In genomic region chr11:66051371-66051765, GRCh38 we compare ENCODE assay signal across 8 cellular contexts. TPM values are rescaled to one million over a fixed set of nuclear protein-coding genes. Genes with fewer than 3 reads are reported as not detected.
DNase-seq lines count a peak whose midpoint lies in the region; ATAC-seq, FAIRE-seq and TF ChIP-seq lines count a peak whose summit lies in the region.

No MANE protein-coding gene starts in this region.

- intact Hi-C loops in Caco-2 (cut with micrococcal nuclease; ENCODE audit: unreplicated experiment) (loop anchor here (5.0 kb wide), 1 partner anchor 301 kb away; no protein-coding TSS in a partner anchor), endothelial cell of umbilical vein (cut with micrococcal nuclease) (loop anchor here (5.0 kb wide), 1 partner anchor 134 kb away; the partner anchor contains the start of genes C11orf68 and DRAP1), pancreas (cut with DNase I) (no loop called here)

- H3K9me1 ChIP-seq in endothelial cell of umbilical vein (replicated peaks; ENCODE audit: control insufficient read depth, extremely low read depth, insufficient read depth, low read length): no peaks in the 10 kb centered on the region

- TF ChIP-seq POLR2A in endothelial cell of umbilical vein (IDR thresholded peaks at IDR 0.05; ENCODE audit: low read depth, low read length): no peak

- H3K4me2 ChIP-seq in OCI-LY3 (ENCODE audit: low read length): peak overlapping the region; percentile 96
- peak overlapping the region; percentile 50 for H3K4me2 ChIP-seq in endothelial cell of umbilical vein (ENCODE audit: insufficient read depth, low read length)

- H3K4me3 Mint-ChIP-seq in Caco-2 (ENCODE audit: unreplicated experiment): peak overlapping the region; percentile 91

- H4K20me1 ChIP-seq in OCI-LY3 (ENCODE audit: insufficient read depth, low read length) (no peaks in the 10 kb centered on the region), endothelial cell of umbilical vein (replicated peaks; ENCODE audit: control insufficient read depth, extremely low read depth, insufficient read depth, low read length) (no peaks in the 10 kb centered on the region)

- H3K4me1 Mint-ChIP-seq in Caco-2 (ENCODE audit: low read depth, unreplicated experiment): peaks cover 14% of the 10 kb centered on the region

- H2AFZ ChIP-seq in OCI-LY3 (ENCODE audit: low read depth, low read length) (peak overlapping the region; percentile 19; the same call in 1 of the 2 replicates), endothelial cell of umbilical vein (ENCODE audit: low read depth, low read length) (peak overlapping the region; percentile 39)

- CTCF ChIA-PET in Caco-2 (lab: Charles Lee): interaction anchor here (0.6 to 2.0 kb wide), 8 partner anchors 10 to 171 kb away, joined by 3 to 7 read pairs (median 4); partner anchors contain the start of genes CCDC85B and FIBP
- CTCF ChIA-PET in endothelial cell of umbilical vein (lab: Charles Lee): interaction anchor here (0.9 to 4.0 kb wide), 2 partner anchors 17 to 191 kb away, joined by 4 to 16 read pairs; partner anchors contain the start of gene MUS81

- H3K79me2 ChIP-seq in OCI-LY3 (ENCODE audit: low read length): peaks cover 30% of the 10 kb centered on the region
- H3K79me2 ChIP-seq in endothelial cell of umbilical vein (ENCODE audit: control insufficient read depth, insufficient read depth, low read length): peaks cover 28% of the 10 kb centered on the region

- FAIRE-seq in endothelial cell of umbilical vein (lab: Jason Lieb, UNC) (peak; percentile 26), pancreas (lab: Jason Lieb, UNC) (no peak)

- DNase-seq in Caco-2 (no peak), endothelial cell of umbilical vein (ENCODE audit: low read depth, low spot score) (no peak), pancreas (no peak), COLO829 (ENCODE audit: low spot score) (no peak), NCI-H2029 (lab: John Stamatoyannopoulos, UW) (no peak)
- DNase-seq in stimulated activated CD4-positive, alpha-beta T cell treated with anti-CD3 and anti-CD28 coated beads, Interleukin-2, amount 100 ng/mL, for 48 hours: no peak

- 28 to 32% methylated on average over 12 of the region's 12 CpGs for WGBS in pancreas, 2 donors

- peaks cover 38% of the 10 kb centered on the region for H3K36me3 Mint-ChIP-seq in Caco-2 (ENCODE audit: insufficient read depth, unreplicated experiment)

- H3K27ac Mint-ChIP-seq in Caco-2 (ENCODE audit: unreplicated experiment): peak overlapping the region; percentile 96

- H3K9me3 Mint-ChIP-seq in Caco-2 (ENCODE audit: unreplicated experiment): no peaks in the 10 kb centered on the region

- dilution Hi-C loops in endothelial cell of umbilical vein (cut with MboI; ENCODE audit: extremely low pct_ligation_motif_present, low sequenced_read_pairs): no loop called here

- H3K4me3 ChIP-seq in Caco-2 (ENCODE audit: low read depth, low read length): peak overlapping the region; percentile 49
- H3K4me3 ChIP-seq in OCI-LY3 (ENCODE audit: low read length): peak overlapping the region; percentile 82
- peak overlapping the region; percentile 41 to 67 (median 53) for H3K4me3 ChIP-seq in endothelial cell of umbilical vein (replicated peaks in 1 of 3; ENCODE audit: insufficient read depth in 1 of 3, low read depth in 1 of 3, low read length in 3 of 3)
- H3K4me3 ChIP-seq in pancreas: peak overlapping the region; percentile 20 to 95 (median 60)

- ATAC-seq in pancreas: no peak
- ATAC-seq in HG03196 (IDR thresholded peaks at IDR 0.05; ENCODE audit: unreplicated experiment): no peak

- peaks cover 9% of the 10 kb centered on the region for H3K4me1 ChIP-seq in Caco-2
- peaks cover 17% of the 10 kb centered on the region for H3K4me1 ChIP-seq in OCI-LY3 (ENCODE audit: low read length)
- peaks cover 14% of the 10 kb centered on the region for H3K4me1 ChIP-seq in endothelial cell of umbilical vein (ENCODE audit: control insufficient read depth, extremely low read depth, insufficient read depth, low read length)
- H3K4me1 ChIP-seq in pancreas: peaks cover 5 to 16% (median 5%) of the 10 kb centered on the region in 3 donors

- H3K9ac ChIP-seq in OCI-LY3 (ENCODE audit: low read length) (peak overlapping the region; percentile 83), endothelial cell of umbilical vein (replicated peaks; ENCODE audit: extremely low read depth, insufficient read depth, low read length) (peak overlapping the region; percentile 88)

- H3K27ac ChIP-seq in OCI-LY3 (ENCODE audit: low read length): peak overlapping the region; percentile 63
- peak overlapping the region; percentile 58 for H3K27ac ChIP-seq in endothelial cell of umbilical vein (ENCODE audit: insufficient read depth, low read depth, low read length)
- H3K27ac ChIP-seq in pancreas: peak overlapping the region; percentile 72 to 93 (median 90)

- peaks cover 7% of the 10 kb centered on the region for H3K36me3 ChIP-seq in Caco-2 (ENCODE audit: control insufficient read depth, insufficient read depth, low read length)
- peaks cover 23% of the 10 kb centered on the region for H3K36me3 ChIP-seq in OCI-LY3 (replicated peaks; ENCODE audit: low read depth, low read length)
- H3K36me3 ChIP-seq in endothelial cell of umbilical vein (ENCODE audit: control insufficient read depth in 2 of 2, extremely low read depth in 1 of 2, insufficient read depth in 2 of 2, low read length in 2 of 2): peaks cover 7 to 12% of the 10 kb centered on the region in 2 experiments
- H3K36me3 ChIP-seq in pancreas: peaks cover 0 to 11% (median 11%) of the 10 kb centered on the region in 3 donors

- H3K9me3 ChIP-seq in Caco-2: no peaks in the 10 kb centered on the region
- H3K9me3 ChIP-seq in OCI-LY3 (ENCODE audit: insufficient read depth, low read length): no peaks in the 10 kb centered on the region
- H3K9me3 ChIP-seq in endothelial cell of umbilical vein (replicated peaks; ENCODE audit: control insufficient read depth, insufficient read depth, low read length): no peaks in the 10 kb centered on the region
- no peaks in the 10 kb centered on the region for H3K9me3 ChIP-seq in pancreas

- POLR2A ChIA-PET in Caco-2 (lab: Charles Lee) (interaction anchor here (0.6 to 2.3 kb wide), 6 partner anchors 29 to 1067 kb away, joined by 3 to 14 read pairs (median 4); partner anchors contain the start of gene BANF1), endothelial cell of umbilical vein (lab: Charles Lee) (interaction anchor here (0.7 to 1.1 kb wide), 2 partner anchors 49 to 67 kb away, joined by 3 to 4 read pairs; partner anchors contain the start of gene BANF1)

- TF ChIP-seq CTCF in Caco-2 (IDR thresholded peaks at IDR 0.05; ENCODE audit: insufficient read depth in 1 of 2, low read depth in 1 of 2, low read length in 1 of 2, severe bottlenecking in 1 of 2, unreplicated experiment in 1 of 2): no peak
- TF ChIP-seq CTCF in OCI-LY3 (IDR thresholded peaks at IDR 0.05; ENCODE audit: low read depth, low read length): no peak
- no peak for TF ChIP-seq CTCF in endothelial cell of umbilical vein (IDR thresholded peaks at IDR 0.05; ENCODE audit: extremely low read depth in 1 of 2, insufficient read depth in 1 of 2, low read depth in 1 of 2, low read length in 2 of 2)
- TF ChIP-seq CTCF in pancreas (IDR thresholded peaks at IDR 0.05): no peak

- BruUV-seq in Caco-2 (replicated peaks; lab: Mats Ljungman, UMichigan): TSS peak; percentile 95
- no TSS peak for BruUV-seq in endothelial cell of umbilical vein (replicated peaks; lab: Mats Ljungman, UMichigan)

- H3K27me3 ChIP-seq in Caco-2 (replicated peaks; ENCODE audit: control insufficient read depth, insufficient read depth, low read length) (no peaks in the 10 kb centered on the region), OCI-LY3 (ENCODE audit: low read depth, low read length) (no peaks in the 10 kb centered on the region), endothelial cell of umbilical vein (ENCODE audit: control insufficient read depth in 2 of 2, insufficient read depth in 2 of 2, low read length in 2 of 2) (peaks cover 2 to 3% of the 10 kb centered on the region in 2 experiments), pancreas (no peaks in the 10 kb centered on the region)

- H3K27me3 Mint-ChIP-seq in Caco-2 (ENCODE audit: insufficient read depth, unreplicated experiment): no peaks in the 10 kb centered on the region

RNA-seq across cellular contexts. Expression of gene SF3B2, which starts 0.8 kb away (rescaled TPM):
- total RNA-seq in Caco-2 (2022): 224 and 225 TPM in 2 replicates
- 179 and 196 TPM in 2 replicates for total RNA-seq in endothelial cell of umbilical vein
- polyA plus RNA-seq in endothelial cell of umbilical vein: 99.4 and 132 TPM in 2 replicates
- polyA plus RNA-seq in endothelial cell of umbilical vein (2011; cell fraction: cytosol; rRNA removed): 127 and 139 TPM in 2 replicates
- polyA plus RNA-seq in endothelial cell of umbilical vein (2011; cell fraction: nucleus; rRNA removed): 131 and 143 TPM in 2 replicates
- polyA plus RNA-seq in endothelial cell of umbilical vein (2012): 160 and 170 TPM in 2 replicates
- 37.8 and 42.4 TPM in 2 replicates for polyA minus RNA-seq in endothelial cell of umbilical vein
- 65.5 TPM for polyA minus RNA-seq in endothelial cell of umbilical vein (2011; cell fraction: cytosol; rRNA and poly(A)+ RNA removed)
- 32.6 and 36.4 TPM in 2 replicates for polyA minus RNA-seq in endothelial cell of umbilical vein (2011; cell fraction: nucleus; rRNA and poly(A)+ RNA removed)
- total RNA-seq in pancreas: 100 to 1,000 TPM in 1 of 6 donors, 10 to 100 TPM in 5; 64.4 to 118 (median 83.3) TPM
- polyA plus RNA-seq in pancreas: 10 to 100 TPM; 75.8 to 99.0 TPM

RNA-seq across cellular contexts. Expression of gene GAL3ST3, which starts 2.4 kb away (rescaled TPM):
- total RNA-seq in Caco-2 (2022) (not detected in 2 replicates), endothelial cell of umbilical vein (not detected in 2 replicates), pancreas (under 1 TPM in 5 of 6 donors, not detected in 1; 0.20 to 0.83 (median 0.43) TPM)
- polyA plus RNA-seq in endothelial cell of umbilical vein (0.15 and 0.24 TPM in 2 replicates), pancreas (1 to 10 TPM in 1 of 2 donors, under 1 TPM in 1; 0.27 to 1.8 TPM)
- 0.04 and 0.06 TPM in 2 replicates for polyA plus RNA-seq in endothelial cell of umbilical vein (2011; cell fraction: cytosol; rRNA removed)
- polyA plus RNA-seq in endothelial cell of umbilical vein (2011; cell fraction: nucleus; rRNA removed): 0.17 TPM in 1 of 2 replicates, not detected in the other
- polyA plus RNA-seq in endothelial cell of umbilical vein (2012): not detected in 2 replicates
- not detected in 2 replicates for polyA minus RNA-seq in endothelial cell of umbilical vein
- polyA minus RNA-seq in endothelial cell of umbilical vein (2011; cell fraction: cytosol; rRNA and poly(A)+ RNA removed): not detected
- polyA minus RNA-seq in endothelial cell of umbilical vein (2011; cell fraction: nucleus; rRNA and poly(A)+ RNA removed): not detected in 2 replicates

RNA-seq across cellular contexts. Expression of gene PACS1, which starts 18.7 kb away (rescaled TPM):
- total RNA-seq in Caco-2 (2022) (82.2 and 95.2 TPM in 2 replicates), endothelial cell of umbilical vein (52.8 and 64.4 TPM in 2 replicates), pancreas (10 to 100 TPM; 19.6 to 61.0 (median 28.8) TPM)
- polyA plus RNA-seq in endothelial cell of umbilical vein (24.8 and 26.4 TPM in 2 replicates), pancreas (10 to 100 TPM; 16.9 to 27.1 TPM)
- 25.8 and 31.1 TPM in 2 replicates for polyA plus RNA-seq in endothelial cell of umbilical vein (2011; cell fraction: cytosol; rRNA removed)
- 52.0 and 54.9 TPM in 2 replicates for polyA plus RNA-seq in endothelial cell of umbilical vein (2011; cell fraction: nucleus; rRNA removed)
- polyA plus RNA-seq in endothelial cell of umbilical vein (2012): 53.6 and 59.1 TPM in 2 replicates
- polyA minus RNA-seq in endothelial cell of umbilical vein: 60.0 and 67.9 TPM in 2 replicates
- polyA minus RNA-seq in endothelial cell of umbilical vein (2011; cell fraction: cytosol; rRNA and poly(A)+ RNA removed): 63.5 TPM
- 63.3 and 93.6 TPM in 2 replicates for polyA minus RNA-seq in endothelial cell of umbilical vein (2011; cell fraction: nucleus; rRNA and poly(A)+ RNA removed)

RNA-seq across cellular contexts. Expression of gene CATSPER1, which starts 25.1 kb away (rescaled TPM):
- total RNA-seq in Caco-2 (2022) (not detected in 2 replicates), endothelial cell of umbilical vein (1.0 and 1.3 TPM in 2 replicates), pancreas (under 1 TPM in 2 of 6 donors, not detected in 4; 0.06 to 0.41 TPM)
- polyA plus RNA-seq in endothelial cell of umbilical vein (0.68 and 0.89 TPM in 2 replicates), pancreas (under 1 TPM; 0.27 to 0.38 TPM)
- 1.1 and 1.7 TPM in 2 replicates for polyA plus RNA-seq in endothelial cell of umbilical vein (2011; cell fraction: cytosol; rRNA removed)
- 0.41 and 0.58 TPM in 2 replicates for polyA plus RNA-seq in endothelial cell of umbilical vein (2011; cell fraction: nucleus; rRNA removed)
- polyA plus RNA-seq in endothelial cell of umbilical vein (2012): 0.58 and 0.78 TPM in 2 replicates
- 0.42 TPM in 1 of 2 replicates, not detected in the other for polyA minus RNA-seq in endothelial cell of umbilical vein
- 0.61 TPM for polyA minus RNA-seq in endothelial cell of umbilical vein (2011; cell fraction: cytosol; rRNA and poly(A)+ RNA removed)
- polyA minus RNA-seq in endothelial cell of umbilical vein (2011; cell fraction: nucleus; rRNA and poly(A)+ RNA removed): 0.48 TPM in 1 of 2 replicates, not detected in the other

RNA-seq across cellular contexts. Expression of gene CST6, which starts 39.6 kb away (rescaled TPM):
- total RNA-seq in Caco-2 (2022): not detected in 2 replicates
- 0.46 and 0.92 TPM in 2 replicates for total RNA-seq in endothelial cell of umbilical vein
- polyA plus RNA-seq in endothelial cell of umbilical vein: 2.2 and 2.5 TPM in 2 replicates
- 0.74 and 1.1 TPM in 2 replicates for polyA plus RNA-seq in endothelial cell of umbilical vein (2011; cell fraction: cytosol; rRNA removed)
- 0.36 TPM in 1 of 2 replicates, not detected in the other for polyA plus RNA-seq in endothelial cell of umbilical vein (2011; cell fraction: nucleus; rRNA removed)
- not detected in 2 replicates for polyA plus RNA-seq in endothelial cell of umbilical vein (2012)
- polyA minus RNA-seq in endothelial cell of umbilical vein: 0.93 TPM in 1 of 2 replicates, not detected in the other
- not detected for polyA minus RNA-seq in endothelial cell of umbilical vein (2011; cell fraction: cytosol; rRNA and poly(A)+ RNA removed)
- not detected in 2 replicates for polyA minus RNA-seq in endothelial cell of umbilical vein (2011; cell fraction: nucleus; rRNA and poly(A)+ RNA removed)
- total RNA-seq in pancreas: under 1 TPM in 3 of 6 donors, not detected in 3; 0.22 to 0.94 (median 0.64) TPM
- under 1 TPM in 1 of 2 donors, not detected in 1; 0.80 TPM for polyA plus RNA-seq in pancreas

Comparison
In these comparisons a context has a peak if more than half of its experiments do, and no peak if none do; other contexts are left out.
1. intact Hi-C loops: an anchor here in Caco-2 (5.0 kb wide) and endothelial cell of umbilical vein (5.0 kb wide); none called in pancreas.